ENCODE assay signal across 8 cellular contexts in the genomic region with DNA sequence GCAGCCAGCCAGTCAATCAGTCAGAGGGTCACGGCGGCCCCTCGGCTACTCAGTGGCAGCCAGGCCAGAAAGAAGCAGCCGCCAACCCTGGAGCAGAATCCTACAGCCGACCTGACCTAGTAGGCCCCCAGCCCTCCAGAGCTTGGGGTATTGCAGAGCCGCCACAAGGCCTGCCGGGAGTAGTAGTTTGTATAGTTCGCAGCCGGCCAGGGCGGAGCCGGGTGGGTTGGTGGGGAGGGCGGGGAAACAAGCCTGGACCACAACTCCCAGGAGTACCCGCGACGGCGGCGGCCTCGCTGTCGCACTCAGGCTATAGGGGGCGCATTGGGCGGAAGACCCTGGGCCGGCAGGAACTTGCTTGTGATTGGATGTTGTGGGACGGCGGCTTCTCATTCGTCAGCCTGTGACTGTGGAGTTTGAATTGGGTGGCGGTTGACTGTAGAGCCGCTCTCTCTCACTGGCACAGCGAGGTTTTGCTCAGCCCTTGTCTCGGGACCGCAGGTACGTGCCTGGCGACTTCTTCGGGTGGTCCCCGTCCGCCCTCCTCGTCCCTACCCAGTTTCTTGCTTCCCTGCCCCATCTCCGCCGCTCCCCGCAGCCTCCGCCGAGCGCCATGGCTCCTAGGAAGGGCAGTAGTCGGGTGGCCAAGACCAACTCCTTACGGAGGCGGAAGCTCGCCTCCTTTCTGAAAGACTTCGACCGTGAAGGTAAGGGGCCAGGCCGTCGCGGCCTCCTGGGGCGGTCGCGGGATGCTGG. TPM values are rescaled to one million over a fixed set of nuclear protein-coding genes. Genes with fewer than 3 reads are reported as not detected.
DNase-seq lines count a peak whose midpoint lies in the region; ATAC-seq and TF ChIP-seq lines count a peak whose summit lies in the region.

Gene CDCA8, plus strand, starts transcription at position 439 of the 756 bp plus-strand sequence. Its CDS starts 175 bp downstream, at position 614.

- H3K9me2 ChIP-seq in SU-DHL-6 (replicated peaks; ENCODE audit: insufficient read depth, low read length): no peaks in the 10 kb centered on the region

- H3K4me1 ChIP-seq in ovary (ENCODE audit: insufficient read depth) (peaks cover 15% of the 10 kb centered on the region), tibial artery (peaks cover 0 to 36% (median 27%) of the 10 kb centered on the region in 4 donors)

- no peaks in the 10 kb centered on the region; the same call in 1 of the 2 replicates for H3F3A ChIP-seq in SU-DHL-6 (ENCODE audit: insufficient read depth)

- intact Hi-C loops in head of caudate nucleus (cut with DNase I) (loop anchor here (2.0 to 5.0 kb wide), 2 partner anchors 167 to 320 kb away; partner anchors contain the start of genes MTF1 and UTP11), ovary (cut with DNase I) (loop anchor here in 2 of 4 donors (5.0 kb wide), 1 partner anchor 165 kb away; the partner anchor contains the start of gene MTF1 (in 2 of the 2)), tibial artery (cut with DNase I; ENCODE audit: low total_unique reads) (no loop called here)

- no peaks in the 10 kb centered on the region for H3K9me3 Mint-ChIP-seq in activated naive CD8-positive, alpha-beta T cell treated with anti-CD3 and anti-CD28 coated beads, Interleukin-2, amount 10 ng/mL, durations not matched to agents 7 days and 5 days

- H3K27ac Mint-ChIP-seq in activated naive CD8-positive, alpha-beta T cell treated with anti-CD3 and anti-CD28 coated beads, Interleukin-2, amount 10 ng/mL, durations not matched to agents 7 days and 5 days: peak within 1 kb of the TSS; percentile 92

- peak within 1 kb of the TSS; percentile 89 for H3K4me3 Mint-ChIP-seq in activated naive CD8-positive, alpha-beta T cell treated with anti-CD3 and anti-CD28 coated beads, Interleukin-2, amount 10 ng/mL, durations not matched to agents 7 days and 5 days

- peaks cover 23% of the 10 kb centered on the region; the same call in 1 of the 2 replicates for H3K36me3 ChIP-seq in SU-DHL-6 (ENCODE audit: low read length)
- no peaks in the 10 kb centered on the region for H3K36me3 ChIP-seq in ovary
- H3K36me3 ChIP-seq in tibial artery: peaks cover 0 to 9% (median 0%) of the 10 kb centered on the region in 3 donors

- TF ChIP-seq CTCF in GM12873 (IDR thresholded peaks at IDR 0.05; ENCODE audit: insufficient read depth, low read depth, low read length, missing control alignments): peak; percentile 80
- TF ChIP-seq CTCF in SU-DHL-6 (IDR thresholded peaks at IDR 0.05; ENCODE audit: insufficient read depth, low read length, poor library complexity, severe bottlenecking): peak; percentile 63
- peak; percentile 41 to 73 (median 54) for TF ChIP-seq CTCF in ovary (IDR thresholded peaks at IDR 0.05)
- peak; percentile 32 to 46 for TF ChIP-seq CTCF in tibial artery (IDR thresholded peaks at IDR 0.05)

- no peak for TF ChIP-seq POLR2A in ovary (IDR thresholded peaks at IDR 0.05)

- peak; percentile 85 for ATAC-seq in HG02759 (IDR thresholded peaks at IDR 0.05; ENCODE audit: unreplicated experiment)
- peak; percentile 86 for ATAC-seq in activated naive CD8-positive, alpha-beta T cell treated with anti-CD3 and anti-CD28 coated beads, Interleukin-2, amount 10 ng/mL, durations not matched to agents 7 days and 5 days (ENCODE audit: low read depth)

- peaks cover 35% of the 10 kb centered on the region for H3K4me1 Mint-ChIP-seq in activated naive CD8-positive, alpha-beta T cell treated with anti-CD3 and anti-CD28 coated beads, Interleukin-2, amount 10 ng/mL, durations not matched to agents 7 days and 5 days

- DNase-seq in NCI-H128 (lab: John Stamatoyannopoulos, UW; ENCODE audit: unreplicated experiment) (peak; percentile 98), head of caudate nucleus (peak; percentile 96 to 100 (median 99)), ovary (peak; percentile 95 to 98 (median 97)), tibial artery (peak; percentile 98 to 99)
- DNase-seq in activated naive CD8-positive, alpha-beta T cell treated with anti-CD3 and anti-CD28 coated beads, Interleukin-2, amount 10 ng/mL, durations not matched to agents 7 days and 5 days: peak; percentile 97

- H3K4me3 ChIP-seq in SU-DHL-6 (ENCODE audit: insufficient read depth, low read length, poor library complexity, severe bottlenecking) (peak within 1 kb of the TSS; percentile 74), ovary (peak within 1 kb of the TSS; percentile 66), tibial artery (peak within 1 kb of the TSS; percentile 62 to 77)

- H3K9me3 ChIP-seq in SU-DHL-6 (ENCODE audit: insufficient read depth, low read length) (no peaks in the 10 kb centered on the region), ovary (no peaks in the 10 kb centered on the region), tibial artery (no peaks in the 10 kb centered on the region)

- H3K27ac ChIP-seq in SU-DHL-6 (ENCODE audit: low read depth, low read length) (peak within 1 kb of the TSS; percentile 80), ovary (peak within 1 kb of the TSS; percentile 26 to 60), tibial artery (peak within 1 kb of the TSS; percentile 82 to 90)

- TF ChIP-seq EP300 in ovary (IDR thresholded peaks at IDR 0.05): no peak

- H3K27me3 ChIP-seq in SU-DHL-6 (ENCODE audit: low read length): no peaks in the 10 kb centered on the region
- no peaks in the 10 kb centered on the region for H3K27me3 ChIP-seq in ovary
- no peaks in the 10 kb centered on the region for H3K27me3 ChIP-seq in tibial artery

- no peaks in the 10 kb centered on the region for H4K20me1 ChIP-seq in SU-DHL-6 (ENCODE audit: low read depth, low read length)

- POLR2A ChIA-PET in activated naive CD8-positive, alpha-beta T cell treated with anti-CD3 and anti-CD28 coated beads, Interleukin-2, amount 10 ng/mL, durations not matched to agents 7 days and 5 days (lab: Charles Lee): interaction anchor here (0.7 to 3.5 kb wide), 18 partner anchors 10 to 1228 kb away, joined by 3 to 27 read pairs (median 4); partner anchors contain the start of genes C1orf122, GNL2, MEAF6 and MRPS15

- H3K79me2 ChIP-seq in SU-DHL-6 (ENCODE audit: insufficient read depth, low read length): peaks cover 65% of the 10 kb centered on the region

- no peaks in the 10 kb centered on the region for H3K27me3 Mint-ChIP-seq in activated naive CD8-positive, alpha-beta T cell treated with anti-CD3 and anti-CD28 coated beads, Interleukin-2, amount 10 ng/mL, durations not matched to agents 7 days and 5 days

- H3K4me2 ChIP-seq in SU-DHL-6 (ENCODE audit: low read depth, low read length, poor library complexity, severe bottlenecking): peak within 1 kb of the TSS; percentile 90

- H2AFZ ChIP-seq in SU-DHL-6 (ENCODE audit: low read depth, low read length, severe bottlenecking): peak within 1 kb of the TSS; percentile 79

- 0% methylated on average over 51 to 54 of the region's 54 CpGs for WGBS in ovary, 3 donors

- H3K9ac ChIP-seq in SU-DHL-6 (ENCODE audit: low read length): peak within 1 kb of the TSS; percentile 90

- H3K36me3 Mint-ChIP-seq in activated naive CD8-positive, alpha-beta T cell treated with anti-CD3 and anti-CD28 coated beads, Interleukin-2, amount 10 ng/mL, durations not matched to agents 7 days and 5 days: peaks cover 26% of the 10 kb centered on the region

RNA-seq across cellular contexts. Expression of gene CDCA8, which starts in this region (rescaled TPM):
- 10 to 100 TPM; 64.7 to 67.0 TPM for total RNA-seq in activated naive CD8-positive, alpha-beta T cell treated with anti-CD3 and anti-CD28 coated beads, Interleukin-2, amount 10 ng/mL, durations not matched to agents 7 days and 5 days
- 1 to 10 TPM in 2 of 7 donors, under 1 TPM in 5; 0.11 to 1.3 (median 0.42) TPM for total RNA-seq in ovary
- polyA plus RNA-seq in ovary: 1 to 10 TPM in 1 of 2 donors, under 1 TPM in 1; 0.84 to 1.9 TPM

Comparison
In these comparisons a context has a peak if more than half of its experiments do, and no peak if none do; other contexts are left out.
1. Peak in every context shown above with its lines: DNase-seq, ATAC-seq, H3K4me3 ChIP-seq and H3K27ac ChIP-seq.
2. RNA of gene CDCA8 (total RNA-seq): 64.7 to 67.0 TPM in activated naive CD8-positive, alpha-beta T cell treated with anti-CD3 and anti-CD28 coated beads, Interleukin-2, amount 10 ng/mL, durations not matched to agents 7 days and 5 days; 0.11 to 1.3 TPM in ovary; every median in the first group is over 10 times any median in the second.